In the genomic region with DNA sequence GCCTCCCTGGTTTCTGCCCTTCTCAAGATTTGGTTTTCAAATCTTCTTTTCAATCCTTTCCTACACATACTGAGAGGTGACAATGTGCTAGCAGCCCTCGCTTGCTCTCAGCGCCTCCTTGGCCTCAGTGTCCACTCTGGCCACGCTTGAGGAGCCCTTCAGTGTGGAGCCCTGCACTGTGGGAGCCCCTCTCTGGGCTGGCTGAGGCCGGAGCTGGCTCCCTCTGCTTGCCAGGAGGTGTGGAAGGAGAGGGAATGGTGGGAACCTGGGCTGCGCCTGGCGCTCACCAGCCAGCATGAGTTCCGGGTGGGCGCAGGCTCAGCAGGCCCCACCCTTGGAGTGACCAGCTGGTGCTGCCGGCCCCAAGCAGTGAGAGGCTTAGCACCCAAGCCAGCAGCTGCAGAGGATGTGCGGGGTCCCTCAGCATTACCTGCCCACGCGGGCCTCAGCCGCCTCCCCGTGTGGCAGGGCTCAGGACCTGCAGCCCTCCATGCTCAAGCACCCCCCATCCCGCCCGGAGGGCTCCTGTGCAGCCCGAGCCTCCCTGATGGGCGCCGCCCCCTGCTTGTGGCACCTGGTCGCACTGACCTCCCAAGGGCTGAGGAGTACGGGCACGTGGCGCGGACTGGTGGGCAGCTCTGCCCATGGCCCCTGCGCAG, we compare ENCODE assay signal across 22 cellular contexts.
"Had no signal": no experiment of that assay in that cellular context is flagged by ENCODE, and none has a peak within 500 bp of the region (broad histone marks: within the 10 kb centered on the region; RNA-seq: fewer than 3 reads in every experiment).

No MANE protein-coding gene starts in this region.

- DNase-seq: cerebellar nuclear complex; dorsolateral prefrontal cortex; effector CD4-positive, alpha-beta T cell; hypothalamus; immature natural killer cell; islet precursor cell; nucleus accumbens; psoas muscle; right lobe of liver; small intestine; stimulated activated CD4-positive, alpha-beta T cell treated with anti-CD3 and anti-CD28 coated beads, Interleukin-12 subunit alpha, Interleukin-12 subunit beta, amount 100 ng/mL, for 4 hours; stimulated activated CD4-positive, alpha-beta T cell treated with anti-CD3 and anti-CD28 coated beads, Interleukin-1b, Interleukin-23, amount 100 ng/mL, for 48 hours; stimulated activated CD4-positive, alpha-beta T cell treated with anti-CD3 and anti-CD28 coated beads, Interleukin-4, amount 100 ng/mL, for 1 hour; stimulated activated CD8-positive, alpha-beta memory T cell treated with anti-CD3 and anti-CD28 coated beads, Interleukin-4, amount 100 ng/mL, for 48 hours; transverse colon had no signal

- H3K36me3 Mint-ChIP-seq: immature natural killer cell, memory B cell had no signal

- H3K9me3 Mint-ChIP-seq: nephron had no signal

- H3K27ac ChIP-seq: dorsolateral prefrontal cortex, psoas muscle, right lobe of liver, suprapubic skin, transverse colon, vagina had no signal

- H3K4me3 Mint-ChIP-seq: immature natural killer cell; memory B cell; nephron; stimulated activated naive CD8-positive, alpha-beta T cell treated with anti-CD3 and anti-CD28 coated beads, Interleukin-15, Interleukin-2, amounts not matched to agents 100 ng/mL and 50 ng/mL, for 24 hours had no signal

- H3K4me1 ChIP-seq: psoas muscle, right lobe of liver, suprapubic skin, transverse colon, vagina had no signal

- H3K9me3 ChIP-seq: psoas muscle, right lobe of liver, suprapubic skin, transverse colon, vagina had no signal

- H3K4me1 Mint-ChIP-seq: immature natural killer cell, memory B cell, nephron had no signal

- H3K27me3 ChIP-seq: dorsolateral prefrontal cortex, right lobe of liver, suprapubic skin, transverse colon, vagina had no signal

- H3K27ac Mint-ChIP-seq: immature natural killer cell; memory B cell; nephron; stimulated activated naive CD8-positive, alpha-beta T cell treated with anti-CD3 and anti-CD28 coated beads, Interleukin-15, Interleukin-2, amounts not matched to agents 100 ng/mL and 50 ng/mL, for 24 hours had no signal

- H3K27me3 Mint-ChIP-seq: memory B cell; stimulated activated naive CD8-positive, alpha-beta T cell treated with anti-CD3 and anti-CD28 coated beads, Interleukin-15, Interleukin-2, amounts not matched to agents 100 ng/mL and 50 ng/mL, for 24 hours had no signal

- ATAC-seq: left lobe of liver, psoas muscle had no signal

- H3K36me3 ChIP-seq: right lobe of liver, suprapubic skin, transverse colon, vagina had no signal

- H3K4me3 ChIP-seq: dorsolateral prefrontal cortex, lung, psoas muscle, right lobe of liver, suprapubic skin, transverse colon, vagina had no signal
